ENCODE assay signal across 8 cellular contexts in genomic region chr9:128690684-128691034, GRCh38. TPM values are rescaled to one million over a fixed set of nuclear protein-coding genes. Genes with fewer than 3 reads are reported as not detected.
A peak's percentile ranks its signal among the peaks of the same experiment; 100 is the strongest.
DNase-seq lines count a peak whose midpoint lies in the region; ATAC-seq and TF ChIP-seq lines count a peak whose summit lies in the region.

No MANE protein-coding gene starts in this region.

- peaks cover 48% of the 10 kb centered on the region for H3K4me1 Mint-ChIP-seq in CD8-positive, alpha-beta T cell (ENCODE audit: low read depth)

- H2AFZ ChIP-seq in PC-3 (ENCODE audit: low read length) (no peak overlapping the region), osteoblast (ENCODE audit: low read length) (peak overlapping the region; percentile 29)

- H3K9ac ChIP-seq in PC-3 (ENCODE audit: low read length): peak overlapping the region; percentile 93

- H3K4me3 Mint-ChIP-seq in CD8-positive, alpha-beta T cell: peak overlapping the region; percentile 100

- no peaks in the 10 kb centered on the region for H3K9me3 Mint-ChIP-seq in CD8-positive, alpha-beta T cell

- H3K9me3 ChIP-seq in CD8-positive, alpha-beta T cell (ENCODE audit: low read length): no peaks in the 10 kb centered on the region
- no peaks in the 10 kb centered on the region for H3K9me3 ChIP-seq in PC-3 (ENCODE audit: low read length)
- H3K9me3 ChIP-seq in osteoblast (ENCODE audit: low read depth, low read length): no peaks in the 10 kb centered on the region

- H3K4me2 ChIP-seq in PC-3 (ENCODE audit: low read length) (peak overlapping the region; percentile 80), osteoblast (ENCODE audit: insufficient read depth, low read length) (peak overlapping the region; percentile 100)

- no peak for TF ChIP-seq CTCF in CD8-positive, alpha-beta T cell (IDR thresholded peaks at IDR 0.05)
- TF ChIP-seq CTCF in PC-3 (conservative IDR thresholded peaks at IDR 0.05; ENCODE audit: low read depth, low read length) (no peak), epithelial cell of esophagus (IDR thresholded peaks at IDR 0.05; ENCODE audit: insufficient read depth, low read depth, low read length, missing control alignments) (no peak), osteoblast (IDR thresholded peaks at IDR 0.05; ENCODE audit: extremely low read depth, low read depth, low read length) (no peak)

- POLR2A ChIA-PET in CD8-positive, alpha-beta T cell (lab: Charles Lee): interaction anchor here (1.1 to 2.4 kb wide), 5 partner anchors 10 to 138 kb away, joined by 4 to 14 read pairs (median 6); partner anchors contain the start of genes ENDOG, SPTAN1 and ZDHHC12
- POLR2A ChIA-PET in PC-3 (lab: Charles Lee; ENCODE audit: unreplicated experiment): no interaction called here

- CTCF ChIA-PET in CD8-positive, alpha-beta T cell (lab: Charles Lee): interaction anchor here (1.0 kb wide), 1 partner anchor 11 kb away, joined by 4 read pairs; the partner anchor contains the start of gene PKN3
- CTCF ChIA-PET in PC-3 (lab: Charles Lee): interaction anchor here (0.6 kb wide), 1 partner anchor 319 kb away, joined by 5 read pairs; the partner anchor contains the start of gene URM1

- H3K36me3 Mint-ChIP-seq in CD8-positive, alpha-beta T cell: peaks cover 48% of the 10 kb centered on the region

- H3K4me1 ChIP-seq in CD8-positive, alpha-beta T cell (ENCODE audit: insufficient read depth, low read length): peaks cover 51% of the 10 kb centered on the region
- H3K4me1 ChIP-seq in PC-3 (ENCODE audit: insufficient read depth, low read length): peaks cover 30% of the 10 kb centered on the region
- peaks cover 13% of the 10 kb centered on the region for H3K4me1 ChIP-seq in osteoblast (ENCODE audit: insufficient read depth, low read length)

- ATAC-seq in CD8-positive, alpha-beta T cell: no peak
- ATAC-seq in PC-3: no peak

- H3K36me3 ChIP-seq in CD8-positive, alpha-beta T cell (ENCODE audit: insufficient read depth, low read length): peaks cover 33% of the 10 kb centered on the region
- H3K36me3 ChIP-seq in PC-3 (ENCODE audit: low read depth, low read length) (peaks cover 44% of the 10 kb centered on the region), osteoblast (ENCODE audit: insufficient read depth, low read length) (peaks cover 40% of the 10 kb centered on the region)

- H3K79me2 ChIP-seq in PC-3 (ENCODE audit: low read length): peaks cover 66% of the 10 kb centered on the region
- peaks cover 45% of the 10 kb centered on the region for H3K79me2 ChIP-seq in osteoblast (ENCODE audit: insufficient read depth, low read length)

- H3K27ac ChIP-seq in CD8-positive, alpha-beta T cell (ENCODE audit: low read depth, low read length): peak overlapping the region; percentile 56
- H3K27ac ChIP-seq in PC-3 (ENCODE audit: low read length): peak overlapping the region; percentile 6; the same call in 1 of the 2 replicates
- peak overlapping the region; percentile 65 for H3K27ac ChIP-seq in osteoblast (ENCODE audit: low read depth, low read length)

- H3K9me2 ChIP-seq in PC-3 (replicated peaks; ENCODE audit: low read length): no peaks in the 10 kb centered on the region

- BruUV-seq in PC-3 (replicated peaks; lab: Mats Ljungman, UMichigan): TSS peak; percentile 26

- H3K27ac Mint-ChIP-seq in CD8-positive, alpha-beta T cell: peak overlapping the region; percentile 99

- H4K20me1 ChIP-seq in PC-3 (ENCODE audit: low read length): peaks cover 22% of the 10 kb centered on the region
- peaks cover 30% of the 10 kb centered on the region for H4K20me1 ChIP-seq in osteoblast (ENCODE audit: insufficient read depth, low read length)

- H3K27me3 ChIP-seq in CD8-positive, alpha-beta T cell (ENCODE audit: insufficient read depth, low read length): no peaks in the 10 kb centered on the region
- H3K27me3 ChIP-seq in PC-3 (ENCODE audit: low read length) (no peaks in the 10 kb centered on the region), osteoblast (ENCODE audit: insufficient read depth, low read length) (no peaks in the 10 kb centered on the region)

- peak overlapping the region; percentile 90 for H3K4me3 ChIP-seq in CD8-positive, alpha-beta T cell (ENCODE audit: low read depth, low read length)
- H3K4me3 ChIP-seq in PC-3 (ENCODE audit: low read length): peak overlapping the region; percentile 99
- H3K4me3 ChIP-seq in epithelial cell of esophagus (ENCODE audit: low read length): peak overlapping the region; percentile 81
- peak overlapping the region; percentile 96 for H3K4me3 ChIP-seq in osteoblast (ENCODE audit: insufficient read depth, low read length)

- no peak for DNase-seq in CD8-positive, alpha-beta T cell
- no peak for DNase-seq in PC-3
- DNase-seq in epithelial cell of esophagus (ENCODE audit: low read depth): no peak
- peak; percentile 77 for DNase-seq in osteoblast (ENCODE audit: insufficient read length, low spot score, missing footprints)
- DNase-seq in stimulated activated CD8-positive, alpha-beta memory T cell treated with anti-CD3 and anti-CD28 coated beads, Interleukin-4, amount 100 ng/mL, for 48 hours: no peak
- no peak for DNase-seq in NCI-H2029 (lab: John Stamatoyannopoulos, UW)
- DNase-seq in stimulated activated CD4-positive, alpha-beta T cell treated with anti-CD3 and anti-CD28 coated beads, Interleukin-4, amount 100 ng/mL, for 24 hours: no peak
- DNase-seq in NCI-H2107 (lab: John Stamatoyannopoulos, UW): no peak

- peaks cover 3% of the 10 kb centered on the region for H3F3A ChIP-seq in PC-3 (ENCODE audit: low read length, unreplicated experiment)

- no peaks in the 10 kb centered on the region for H3K27me3 Mint-ChIP-seq in CD8-positive, alpha-beta T cell (ENCODE audit: low read depth)

- intact Hi-C loops in CD8-positive, alpha-beta T cell (cut with DNase I, micrococcal nuclease): loop anchor here in 1 of 2 experiments (1.0 kb wide), 2 partner anchors 12 to 34 kb away; partner anchors contain the start of genes PKN3 and ZDHHC12
- intact Hi-C loops in PC-3 (cut with micrococcal nuclease): no loop called here

RNA-seq across cellular contexts. Expression of gene SET, which starts 1.6 kb away (rescaled TPM):
- 100 to 1,000 TPM; 243 to 260 TPM for total RNA-seq in CD8-positive, alpha-beta T cell
- total RNA-seq in PC-3 (2014; rRNA removed) (647 and 709 TPM in 2 replicates), osteoblast (365 and 397 TPM in 2 replicates)

RNA-seq across cellular contexts. Expression of gene PKN3, which starts 11.6 kb away (rescaled TPM):
- 1 to 10 TPM; 1.3 to 2.0 TPM for total RNA-seq in CD8-positive, alpha-beta T cell
- total RNA-seq in PC-3 (2014; rRNA removed) (7.8 and 9.4 TPM in 2 replicates), osteoblast (3.5 and 4.3 TPM in 2 replicates)

RNA-seq across cellular contexts. Expression of gene ZDHHC12, which starts 33.3 kb away (rescaled TPM):
- total RNA-seq in CD8-positive, alpha-beta T cell: 10 to 100 TPM; 25.5 to 29.6 TPM
- total RNA-seq in PC-3 (2014; rRNA removed) (82.4 and 86.1 TPM in 2 replicates), osteoblast (32.7 and 35.1 TPM in 2 replicates)

RNA-seq across cellular contexts. Expression of gene DYNC2I2, which starts 34.0 kb away (rescaled TPM):
- 1 to 10 TPM; 3.7 to 3.9 TPM for total RNA-seq in CD8-positive, alpha-beta T cell
- total RNA-seq in PC-3 (2014; rRNA removed) (185 and 196 TPM in 2 replicates), osteoblast (51.3 and 52.1 TPM in 2 replicates)

Comparison
In these comparisons a context has a peak if more than half of its experiments do, and no peak if none do; other contexts are left out.
1. H3K27ac ChIP-seq: peak in every context shown above with its lines; median percentile 65 in osteoblast; 56 in CD8-positive, alpha-beta T cell; 6 in PC-3.